In the genomic region with DNA sequence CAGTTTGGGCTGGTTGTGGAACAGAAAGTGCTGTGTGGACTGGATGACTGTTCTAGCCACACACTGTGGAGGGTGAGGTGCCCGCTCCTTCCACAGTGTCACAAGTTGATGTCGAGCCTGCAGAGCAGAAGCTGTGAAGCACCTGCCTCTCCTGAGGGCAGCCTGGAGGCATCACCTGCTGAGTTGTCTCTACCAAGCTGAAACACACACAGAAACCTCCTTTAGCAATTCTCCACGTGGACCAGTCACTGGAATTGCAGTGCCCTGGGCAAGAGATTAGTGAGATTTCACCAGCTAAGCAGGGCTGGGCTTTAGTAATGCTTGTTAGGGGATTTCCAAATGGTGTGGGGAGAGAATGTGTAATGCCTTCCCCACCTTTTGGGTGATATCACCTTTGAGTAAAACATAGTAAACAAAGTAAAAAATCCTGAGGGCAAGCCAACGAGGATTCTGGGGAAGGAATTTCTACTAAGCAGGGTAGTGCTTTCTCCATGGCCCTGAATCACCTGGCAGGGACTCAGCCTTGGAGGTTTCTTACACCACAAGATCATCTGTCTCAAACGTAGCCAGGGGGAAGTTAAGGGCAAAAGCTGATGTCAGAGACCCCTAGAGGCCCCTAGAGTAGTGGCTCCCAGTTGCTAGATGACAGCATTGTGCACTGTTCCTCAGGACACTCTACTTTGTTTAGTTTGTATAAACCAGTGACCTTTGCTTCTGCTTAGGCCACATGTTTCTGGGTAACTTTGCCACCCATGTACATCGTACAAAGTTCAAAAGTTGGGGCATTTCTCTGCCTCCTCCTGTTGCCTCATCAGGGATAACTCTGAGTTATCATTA, we compare ENCODE assay signal across 1 cellular context.
TF ChIP-seq lines count a peak whose summit lies in the region.

No MANE protein-coding gene starts in this region.

TF ChIP-seq in IMR-90, 13 proteins besides CTCF, POLR2A, EP300 and RAD21 (continued from another document):
- TF ChIP-seq, protein P1, sequence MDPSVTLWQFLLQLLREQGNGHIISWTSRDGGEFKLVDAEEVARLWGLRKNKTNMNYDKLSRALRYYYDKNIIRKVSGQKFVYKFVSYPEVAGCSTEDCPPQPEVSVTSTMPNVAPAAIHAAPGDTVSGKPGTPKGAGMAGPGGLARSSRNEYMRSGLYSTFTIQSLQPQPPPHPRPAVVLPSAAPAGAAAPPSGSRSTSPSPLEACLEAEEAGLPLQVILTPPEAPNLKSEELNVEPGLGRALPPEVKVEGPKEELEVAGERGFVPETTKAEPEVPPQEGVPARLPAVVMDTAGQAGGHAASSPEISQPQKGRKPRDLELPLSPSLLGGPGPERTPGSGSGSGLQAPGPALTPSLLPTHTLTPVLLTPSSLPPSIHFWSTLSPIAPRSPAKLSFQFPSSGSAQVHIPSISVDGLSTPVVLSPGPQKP (IDR thresholded peaks at IDR 0.05; ENCODE audit: borderline replicate concordance, low read depth, low read length), result no peak
- no peak for TF ChIP-seq RFX5 (IDR thresholded peaks at IDR 0.05; ENCODE audit: low read depth, low read length)
